In the genomic region with DNA sequence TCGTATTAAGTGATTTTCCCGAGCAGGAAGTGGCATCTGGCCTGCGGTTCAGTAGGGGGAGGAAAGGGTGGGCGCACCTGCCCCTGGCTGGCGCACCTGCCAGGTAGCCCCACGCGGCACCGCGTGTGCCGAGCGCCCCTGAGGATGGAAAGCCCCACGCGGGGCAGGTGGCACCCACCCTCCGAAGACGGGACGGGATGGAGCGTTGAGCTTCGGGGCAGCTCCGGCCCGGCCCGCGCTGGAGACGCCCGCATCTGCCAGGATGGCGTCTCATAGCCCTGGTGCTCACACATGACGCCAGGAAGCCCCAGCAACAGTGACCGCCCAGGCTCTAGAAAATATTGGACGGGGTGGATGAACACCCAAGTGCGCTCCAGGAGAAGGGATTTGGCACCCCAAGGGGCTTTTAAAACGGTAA, we compare ENCODE assay signal across 8 cellular contexts. TPM values are rescaled to one million over a fixed set of nuclear protein-coding genes. Genes with fewer than 3 reads are reported as not detected.
DNase-seq lines count a peak whose midpoint lies in the region; ATAC-seq, FAIRE-seq and TF ChIP-seq lines count a peak whose summit lies in the region.

No MANE protein-coding gene starts in this region.

- no peaks in the 10 kb centered on the region for H3K9me3 ChIP-seq in Panc1 (ENCODE audit: control insufficient read depth, insufficient read depth, low read depth, low read length)

- H3K4me3 ChIP-seq in Panc1 (ENCODE audit: low read depth in 2 of 2, low read length in 2 of 2) (peak overlapping the region; percentile 59 to 70), epithelial cell of esophagus (ENCODE audit: low read length) (no peak overlapping the region)

- ATAC-seq in Panc1, result no peak
- peak; percentile 22 for ATAC-seq in omental fat pad (ENCODE audit: low FRiP score)
- ATAC-seq in HG03571 (IDR thresholded peaks at IDR 0.05; ENCODE audit: unreplicated experiment), result no peak

- no peak for TF ChIP-seq POLR2A in GM12891 (IDR thresholded peaks at IDR 0.05; ENCODE audit: low read depth, low read length)

- peak overlapping the region; percentile 62; the same call in 1 of the 2 replicates for H3K27ac ChIP-seq in Panc1 (ENCODE audit: low read length)

- TF ChIP-seq CTCF in Panc1 (IDR thresholded peaks at IDR 0.05) (no peak), epithelial cell of esophagus (IDR thresholded peaks at IDR 0.05; ENCODE audit: insufficient read depth, low read depth, low read length, missing control alignments) (no peak), omental fat pad (IDR thresholded peaks at IDR 0.05) (no peak)

- H3K4me1 ChIP-seq in Panc1 (ENCODE audit: control insufficient read depth, insufficient read depth, low read length), result peaks cover 13% of the 10 kb centered on the region

- peak; percentile 65 for FAIRE-seq in GM12891 (lab: Jason Lieb, UNC)

- H3K27me3 ChIP-seq in Panc1 (ENCODE audit: control insufficient read depth, insufficient read depth, low read length), result peaks cover 4% of the 10 kb centered on the region; the same call in 1 of the 2 replicates

- no TSS peak for BruUV-seq in Panc1 (replicated peaks; lab: Mats Ljungman, UMichigan)

- CTCF ChIA-PET in Panc1 (lab: Charles Lee), result interaction anchor here (0.7 kb wide), 2 partner anchors 9 to 199 kb away, joined by 3 read pairs; no protein-coding TSS in a partner anchor

- in situ Hi-C loops in Panc1 (cut with HindIII; ENCODE audit: low pct_unique_long_range_greater_than_20kb, low sequenced_read_pairs), result no loop called here

- POLR2A ChIA-PET in Panc1 (lab: Charles Lee), result interaction anchor here (1.0 kb wide), 1 partner anchor 10 kb away, joined by 3 read pairs; no protein-coding TSS in a partner anchor

- DNase-seq in GM12891 (ENCODE audit: insufficient read length, low spot score) (no peak), Panc1 (ENCODE audit: low read depth, low spot score) (no peak), epithelial cell of esophagus (ENCODE audit: low read depth) (peak; percentile 3), omental fat pad (ENCODE audit: low spot score) (no peak), NCI-H82 (lab: John Stamatoyannopoulos, UW) (no peak), mucosa of gallbladder (ENCODE audit: low spot score) (no peak), NOMO-1 (lab: John Stamatoyannopoulos, UW; ENCODE audit: unreplicated experiment in 2 of 2) (no peak)

- no peaks in the 10 kb centered on the region for H3K36me3 ChIP-seq in Panc1 (ENCODE audit: control insufficient read depth, insufficient read depth, low read length)

- intact Hi-C loops in Panc1 (cut with micrococcal nuclease; ENCODE audit: unreplicated experiment), result no loop called here

TF ChIP-seq in GM12891, 5 proteins besides CTCF, POLR2A, EP300 and RAD21:
- TF ChIP-seq POLR2AphosphoS5 (IDR thresholded peaks at IDR 0.05; ENCODE audit: low read depth, low read length) (no peak), POU2F2 (IDR thresholded peaks at IDR 0.05; ENCODE audit: low read depth, low read length) (no peak), PAX5 (IDR thresholded peaks at IDR 0.05; ENCODE audit: insufficient read depth, low read length, severe bottlenecking) (no peak), TAF1 (IDR thresholded peaks at IDR 0.05; ENCODE audit: low read depth, low read length) (no peak), SPI1 (IDR thresholded peaks at IDR 0.05; ENCODE audit: low read depth, low read length) (no peak)
TF ChIP-seq in GM12891: peak in this region for 0.

RNA-seq across cellular contexts. Expression of a gene that starts 2.5 kb away (rescaled TPM):
- polyA plus RNA-seq in GM12891 (2012; ENCODE audit: low read depth, missing spikeins), result 34.8 TPM
- 30.8 TPM for total RNA-seq in Panc1 (2021; ENCODE audit: unreplicated experiment)
- 38.3 TPM for polyA plus RNA-seq in Panc1 (2012; ENCODE audit: insufficient read length)
- total RNA-seq in omental fat pad, result 10 to 100 TPM; 10.7 to 57.4 (median 19.1) TPM
- 7.4 TPM for total RNA-seq in mucosa of gallbladder
